8 cellular contexts compared by ENCODE assay signal in genomic region chr3:173411288-173412064, GRCh38. TPM values are rescaled to one million over a fixed set of nuclear protein-coding genes. Genes with fewer than 3 reads are reported as not detected.
DNase-seq lines count a peak whose midpoint lies in the region; ATAC-seq lines count a peak whose summit lies in the region.
"Had no signal": no experiment of that assay in that cellular context is flagged by ENCODE, and none has a peak within 500 bp of the region (broad histone marks: within the 10 kb centered on the region; RNA-seq: fewer than 3 reads in every experiment).

No MANE protein-coding gene starts in this region.

- peak; percentile 53 for ATAC-seq in GM18498 (IDR thresholded peaks at IDR 0.05; ENCODE audit: unreplicated experiment)
- no peak for ATAC-seq in naive thymus-derived CD4-positive, alpha-beta T cell

- no peak overlapping the region for H3K4ac ChIP-seq in mesenchymal stem cell (ENCODE audit: low read depth in 1 of 2, low read length in 2 of 2)

- no peaks in the 10 kb centered on the region for H3K4me1 Mint-ChIP-seq in naive thymus-derived CD4-positive, alpha-beta T cell
- H3K4me1 Mint-ChIP-seq: activated B cell treated with CpG ODN at 0.5 μM for 24 hours had no signal

- H3K36me3 ChIP-seq in mesenchymal stem cell (ENCODE audit: control insufficient read depth in 1 of 2, insufficient read depth in 2 of 2, low read depth in 1 of 2, low read length in 2 of 2): no peaks in the 10 kb centered on the region
- no peaks in the 10 kb centered on the region for H3K36me3 ChIP-seq in naive thymus-derived CD4-positive, alpha-beta T cell (ENCODE audit: control insufficient read depth in 2 of 3, insufficient read depth in 3 of 3, low read length in 3 of 3)

- H3K9me3 ChIP-seq in mesenchymal stem cell (ENCODE audit: control insufficient read depth, low read length): no peaks in the 10 kb centered on the region
- no peaks in the 10 kb centered on the region for H3K9me3 ChIP-seq in naive thymus-derived CD4-positive, alpha-beta T cell (ENCODE audit: control insufficient read depth in 2 of 3, low read length in 3 of 3)

- H3K4me3 ChIP-seq in mesenchymal stem cell (ENCODE audit: insufficient read depth in 1 of 2, low read depth in 1 of 2, low read length in 2 of 2): no peak overlapping the region
- no peak overlapping the region for H3K4me3 ChIP-seq in naive thymus-derived CD4-positive, alpha-beta T cell (ENCODE audit: low read length)

- no peak overlapping the region for H2AFZ ChIP-seq in mesenchymal stem cell (ENCODE audit: low read depth, low read length)

- no peak overlapping the region for H3K23ac ChIP-seq in mesenchymal stem cell (ENCODE audit: low read length in 2 of 2)

- CTCF ChIA-PET in naive thymus-derived CD4-positive, alpha-beta T cell (lab: Charles Lee): no interaction called here

- POLR2A ChIA-PET in naive thymus-derived CD4-positive, alpha-beta T cell (lab: Charles Lee): no interaction called here

- H3K27ac ChIP-seq in caudate nucleus (ENCODE audit: low read depth, low read length) (peak overlapping the region; percentile 61), mesenchymal stem cell (ENCODE audit: low read length, poor library complexity, severe bottlenecking) (no peak overlapping the region)
- H3K27ac ChIP-seq in naive thymus-derived CD4-positive, alpha-beta T cell (ENCODE audit: low read depth, low read length): no peak overlapping the region

- H2AK5ac ChIP-seq in mesenchymal stem cell (ENCODE audit: low read length, severe bottlenecking): no peak overlapping the region

- no peaks in the 10 kb centered on the region for H3K36me3 Mint-ChIP-seq in naive thymus-derived CD4-positive, alpha-beta T cell

- H4K91ac ChIP-seq in mesenchymal stem cell (ENCODE audit: low read length): no peak overlapping the region

- H3K27me3 ChIP-seq in mesenchymal stem cell (ENCODE audit: control insufficient read depth in 1 of 2, insufficient read depth in 1 of 2, low read length in 2 of 2): no peaks in the 10 kb centered on the region
- H3K27me3 ChIP-seq in naive thymus-derived CD4-positive, alpha-beta T cell (ENCODE audit: control insufficient read depth in 2 of 2, insufficient read depth in 2 of 2, low read length in 2 of 2): no peaks in the 10 kb centered on the region

- H3K9me3 Mint-ChIP-seq in naive thymus-derived CD4-positive, alpha-beta T cell: peaks cover 0 to 10% (median 0%) of the 10 kb centered on the region in 11 donors

- H3K9ac ChIP-seq in mesenchymal stem cell (ENCODE audit: low read length): peak overlapping the region; percentile 56

- 49% methylated on average over 3 of the region's 5 CpGs for WGBS in mesenchymal stem cell

- no peak overlapping the region for H4K8ac ChIP-seq in mesenchymal stem cell (ENCODE audit: low read length)

- no peak overlapping the region for H3K4me2 ChIP-seq in mesenchymal stem cell (ENCODE audit: low read length, poor library complexity, severe bottlenecking)

- H3K4me1 ChIP-seq in mesenchymal stem cell (ENCODE audit: control insufficient read depth, insufficient read depth, low read depth, low read length): no peaks in the 10 kb centered on the region
- H3K4me1 ChIP-seq in naive thymus-derived CD4-positive, alpha-beta T cell (ENCODE audit: control insufficient read depth in 2 of 2, insufficient read depth in 2 of 2, low read length in 2 of 2): no peaks in the 10 kb centered on the region

- no peak overlapping the region for H2BK12ac ChIP-seq in mesenchymal stem cell (ENCODE audit: low read length in 2 of 2)

- H2BK15ac ChIP-seq in mesenchymal stem cell (ENCODE audit: low read depth, poor library complexity, severe bottlenecking): no peak overlapping the region

- intact Hi-C loops in naive thymus-derived CD4-positive, alpha-beta T cell (cut with micrococcal nuclease): no loop called here

- no peak overlapping the region for H3K27ac Mint-ChIP-seq in naive thymus-derived CD4-positive, alpha-beta T cell
- H3K27ac Mint-ChIP-seq: activated B cell treated with CpG ODN at 0.5 μM for 24 hours had no signal

- no peak overlapping the region for H2BK120ac ChIP-seq in mesenchymal stem cell (ENCODE audit: low read depth, low read length)

- no peak overlapping the region for H3K18ac ChIP-seq in mesenchymal stem cell (ENCODE audit: low read depth in 1 of 2, low read length in 2 of 2)

- H3K79me1 ChIP-seq in mesenchymal stem cell (replicated peaks; ENCODE audit: low read length, poor library complexity, severe bottlenecking): no peaks in the 10 kb centered on the region

- no peak overlapping the region for H3K4me3 Mint-ChIP-seq in naive thymus-derived CD4-positive, alpha-beta T cell
- H3K4me3 Mint-ChIP-seq: activated B cell treated with CpG ODN at 0.5 μM for 24 hours had no signal

- H3K27me3 Mint-ChIP-seq in naive thymus-derived CD4-positive, alpha-beta T cell: peaks cover 0 to 5% (median 4%) of the 10 kb centered on the region in 5 donors
- H3K27me3 Mint-ChIP-seq: activated B cell treated with CpG ODN at 0.5 μM for 24 hours had no signal

- H3K14ac ChIP-seq in mesenchymal stem cell (ENCODE audit: low read length in 2 of 2): no peak overlapping the region

- H2BK5ac ChIP-seq in mesenchymal stem cell (ENCODE audit: low read depth, low read length, poor library complexity, severe bottlenecking): no peak overlapping the region

- DNase-seq in NCI-H146 treated with DMSO at 0.1 percent for 48 hours (lab: John Stamatoyannopoulos, UW; ENCODE audit: unreplicated experiment): peak; percentile 45
- DNase-seq in caudate nucleus (lab: John Stamatoyannopoulos, UW): peak in 31 of 61 donors; percentile 1 to 78 (median 26)
- DNase-seq in mesenchymal stem cell: peak; percentile 70
- DNase-seq in NCI-H187 treated with DMSO at 0.1 percent for 48 hours (lab: John Stamatoyannopoulos, UW): no peak
- no peak for DNase-seq in stimulated activated CD4-positive, alpha-beta T cell treated with anti-CD3 and anti-CD28 coated beads, Interleukin-15, amount 100 ng/mL, for 24 hours
- DNase-seq in naive thymus-derived CD4-positive, alpha-beta T cell: no peak
- DNase-seq: activated B cell treated with CpG ODN at 0.5 μM for 24 hours had no signal

RNA-seq across cellular contexts. Expression of gene NLGN1, which starts 13.9 kb away (rescaled TPM):
- polyA plus RNA-seq in mesenchymal stem cell (2013, experiment 1 of 2): 0.28 TPM
- polyA plus RNA-seq in mesenchymal stem cell (2013, experiment 2 of 2): 0.29 TPM
- total RNA-seq in naive thymus-derived CD4-positive, alpha-beta T cell: not detected
- not detected for polyA plus RNA-seq in naive thymus-derived CD4-positive, alpha-beta T cell
- total RNA-seq: activated B cell treated with CpG ODN at 0.5 μM for 24 hours had no signal

Comparison
In these comparisons a context has a peak if more than half of its experiments do, and no peak if none do; other contexts are left out.
1. DNase-seq: peak in NCI-H146 treated with DMSO at 0.1 percent for 48 hours (single experiment), caudate nucleus (31 of 61) and mesenchymal stem cell (single experiment); none in NCI-H187 treated with DMSO at 0.1 percent for 48 hours (single experiment), stimulated activated CD4-positive, alpha-beta T cell treated with anti-CD3 and anti-CD28 coated beads, Interleukin-15, amount 100 ng/mL, for 24 hours (single experiment) and naive thymus-derived CD4-positive, alpha-beta T cell (0 of 9).